In the genomic region with DNA sequence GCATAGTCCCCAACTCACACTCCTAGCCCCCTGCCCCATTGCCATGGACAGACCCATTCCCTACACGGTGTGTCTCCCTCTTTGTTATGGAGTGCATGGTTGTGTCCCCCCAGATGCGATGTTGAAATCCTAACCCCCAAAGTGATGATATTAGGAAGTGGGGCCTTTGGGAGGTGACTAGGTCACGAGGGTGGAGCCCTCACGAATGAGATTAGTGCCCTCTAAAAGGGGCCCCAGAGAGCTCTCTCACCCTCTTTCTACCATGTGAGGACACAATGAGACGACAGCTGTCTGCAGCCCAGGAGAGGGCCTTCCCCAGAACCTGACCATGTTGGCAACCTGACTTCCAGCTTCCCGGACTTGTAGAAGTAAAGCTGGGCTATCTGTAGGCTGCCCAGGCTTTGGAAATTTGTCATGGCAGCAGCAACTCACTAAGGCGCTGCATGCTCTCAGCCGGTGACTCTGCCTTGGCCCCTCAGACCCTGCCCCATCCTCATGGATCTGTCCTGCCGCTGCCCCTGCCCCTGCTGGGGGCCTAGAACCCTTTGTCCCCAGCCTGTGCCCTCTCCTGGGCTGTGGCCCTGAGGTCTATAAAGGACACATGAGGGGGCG, we compare ENCODE assay signal across 16 cellular contexts.
"Had no signal": no experiment of that assay in that cellular context is flagged by ENCODE, and none has a peak within 500 bp of the region (broad histone marks: within the 10 kb centered on the region; RNA-seq: fewer than 3 reads in every experiment).

No MANE protein-coding gene starts in this region.

- H3K36me3 ChIP-seq: gastroesophageal sphincter, heart right ventricle, spleen, stomach, upper lobe of right lung had no signal

- H3K27me3 Mint-ChIP-seq: activated B cell treated with CpG ODN at 0.5 μM for 24 hours had no signal

- H3K27me3 ChIP-seq: gastroesophageal sphincter, testis, upper lobe of right lung had no signal

- H3K36me3 Mint-ChIP-seq: activated naive CD4-positive, alpha-beta T cell treated with anti-CD3 and anti-CD28 coated beads, Interleukin-2, amount 10 ng/mL, durations not matched to agents 7 days and 5 days had no signal

- H3K4me3 Mint-ChIP-seq: activated B cell treated with CpG ODN at 0.5 μM for 24 hours; activated naive CD4-positive, alpha-beta T cell treated with anti-CD3 and anti-CD28 coated beads, Interleukin-2, amount 10 ng/mL, durations not matched to agents 7 days and 5 days had no signal

- H3K27ac ChIP-seq: gastroesophageal sphincter, heart right ventricle, spleen, stomach, testis, upper lobe of right lung had no signal

- ATAC-seq: gastroesophageal sphincter, heart right ventricle, right cardiac atrium, upper lobe of right lung had no signal

- H3K4me1 Mint-ChIP-seq: activated B cell treated with CpG ODN at 0.5 μM for 24 hours; activated naive CD4-positive, alpha-beta T cell treated with anti-CD3 and anti-CD28 coated beads, Interleukin-2, amount 10 ng/mL, durations not matched to agents 7 days and 5 days had no signal

- H3K9me3 Mint-ChIP-seq: activated B cell treated with CpG ODN at 0.5 μM for 24 hours; activated naive CD4-positive, alpha-beta T cell treated with anti-CD3 and anti-CD28 coated beads, Interleukin-2, amount 10 ng/mL, durations not matched to agents 7 days and 5 days had no signal

- H3K27ac Mint-ChIP-seq: activated B cell treated with CpG ODN at 0.5 μM for 24 hours; activated naive CD4-positive, alpha-beta T cell treated with anti-CD3 and anti-CD28 coated beads, Interleukin-2, amount 10 ng/mL, durations not matched to agents 7 days and 5 days; progenitor cell of endocrine pancreas had no signal

- H3K4me3 ChIP-seq: gastroesophageal sphincter, heart right ventricle, spleen, stomach, testis, upper lobe of right lung had no signal

- H3K9me3 ChIP-seq: stomach, testis, upper lobe of right lung had no signal

- DNase-seq: activated B cell treated with CpG ODN at 0.5 μM for 24 hours; activated CD4-positive, alpha-beta T cell treated with anti-CD3 and anti-CD28 coated beads for 48 hours; activated naive CD4-positive, alpha-beta T cell treated with anti-CD3 and anti-CD28 coated beads, Interleukin-2, amount 10 ng/mL, durations not matched to agents 7 days and 5 days; activated T-cell treated with anti-CD3 and anti-CD28 coated beads, Interleukin-2, amount 50 U/mL, for 1 hour; erythroblast; heart right ventricle; mammary epithelial cell; nucleus accumbens; spleen; stomach; SW 1271; testis; upper lobe of right lung had no signal

- H3K4me1 ChIP-seq: gastroesophageal sphincter, heart right ventricle, spleen, stomach, upper lobe of right lung had no signal
